Comparison of ENCODE assay signal across 21 cellular contexts in genomic region chr9:74001382-74001781, GRCh38.
"Had no signal": no experiment of that assay in that cellular context is flagged by ENCODE, and none has a peak within 500 bp of the region (broad histone marks: within the 10 kb centered on the region; RNA-seq: fewer than 3 reads in every experiment).

No MANE protein-coding gene starts in this region.

- DNase-seq: activated CD4-positive, alpha-beta T cell treated with anti-CD3 and anti-CD28 coated beads, Interleukin-2, amount 10 ng/mL, durations not matched to agents 7 days and 5 days; activated CD8-positive, alpha-beta memory T cell treated with anti-CD3 and anti-CD28 coated beads for 24 hours; activated gamma-delta T cell treated with Interleukin-2 at 50 U/mL for 16 hours; anterior cingulate cortex; dorsolateral prefrontal cortex; endodermal cell; hippocampal formation; kidney glomerular epithelial cell; left ventricle myocardium superior; mesendoderm; natural killer cell; retina; stimulated activated CD4-positive, alpha-beta T cell treated with anti-CD3 and anti-CD28 coated beads, Interleukin-2, amount 100 ng/mL, for 48 hours; stimulated activated naive B cell treated with anti-CD40 and anti-IgM and Interleukin-4, amounts not matched to agents 10 μg/mL and 1 μg/mL and 100 μg/mL, for 72 hours; T-helper 2 cell; thyroid gland; uterus had no signal

- H3K27me3 Mint-ChIP-seq: activated CD4-positive, alpha-beta T cell treated with anti-CD3 and anti-CD28 coated beads, Interleukin-2, amount 10 ng/mL, durations not matched to agents 7 days and 5 days; activated naive CD8-positive, alpha-beta T cell; stimulated activated naive B cell treated with anti-CD40 and anti-IgM and Interleukin-4, amounts not matched to agents 10 μg/mL and 1 μg/mL and 100 μg/mL, for 72 hours had no signal

- H3K36me3 Mint-ChIP-seq: activated naive CD8-positive, alpha-beta T cell; natural killer cell; stimulated activated naive B cell treated with anti-CD40 and anti-IgM and Interleukin-4, amounts not matched to agents 10 μg/mL and 1 μg/mL and 100 μg/mL, for 72 hours had no signal

- FAIRE-seq: TTC549 had no signal

- H3K4me3 Mint-ChIP-seq: activated CD4-positive, alpha-beta T cell treated with anti-CD3 and anti-CD28 coated beads, Interleukin-2, amount 10 ng/mL, durations not matched to agents 7 days and 5 days; activated naive CD8-positive, alpha-beta T cell; endodermal cell; natural killer cell; stimulated activated naive B cell treated with anti-CD40 and anti-IgM and Interleukin-4, amounts not matched to agents 10 μg/mL and 1 μg/mL and 100 μg/mL, for 72 hours had no signal

- ATAC-seq: left ventricle myocardium superior; natural killer cell; stimulated activated naive B cell treated with anti-CD40 and anti-IgM and Interleukin-4, amounts not matched to agents 10 μg/mL and 1 μg/mL and 100 μg/mL, for 72 hours had no signal

- H3K4me3 ChIP-seq: cardiac muscle cell, dorsolateral prefrontal cortex, thyroid gland, uterus had no signal

- H3K9me3 Mint-ChIP-seq: activated CD4-positive, alpha-beta T cell treated with anti-CD3 and anti-CD28 coated beads, Interleukin-2, amount 10 ng/mL, durations not matched to agents 7 days and 5 days; endodermal cell had no signal

- H3K27ac Mint-ChIP-seq: activated CD4-positive, alpha-beta T cell treated with anti-CD3 and anti-CD28 coated beads, Interleukin-2, amount 10 ng/mL, durations not matched to agents 7 days and 5 days; activated naive CD8-positive, alpha-beta T cell; endodermal cell; natural killer cell; stimulated activated naive B cell treated with anti-CD40 and anti-IgM and Interleukin-4, amounts not matched to agents 10 μg/mL and 1 μg/mL and 100 μg/mL, for 72 hours had no signal

- H3K36me3 ChIP-seq: cardiac muscle cell, neutrophil, thyroid gland, uterus had no signal

- H3K27ac ChIP-seq: cardiac muscle cell, dorsolateral prefrontal cortex, neutrophil, thyroid gland, uterus had no signal

- H3K9me3 ChIP-seq: neutrophil, thyroid gland, uterus had no signal

- H3K4me1 Mint-ChIP-seq: activated CD4-positive, alpha-beta T cell treated with anti-CD3 and anti-CD28 coated beads, Interleukin-2, amount 10 ng/mL, durations not matched to agents 7 days and 5 days; natural killer cell; stimulated activated naive B cell treated with anti-CD40 and anti-IgM and Interleukin-4, amounts not matched to agents 10 μg/mL and 1 μg/mL and 100 μg/mL, for 72 hours had no signal

- H3K4me1 ChIP-seq: thyroid gland, uterus had no signal

- H3K27me3 ChIP-seq: cardiac muscle cell, dorsolateral prefrontal cortex, neutrophil, thyroid gland, uterus had no signal
